ENCODE assay signal across 4 cellular contexts in the genomic region with DNA sequence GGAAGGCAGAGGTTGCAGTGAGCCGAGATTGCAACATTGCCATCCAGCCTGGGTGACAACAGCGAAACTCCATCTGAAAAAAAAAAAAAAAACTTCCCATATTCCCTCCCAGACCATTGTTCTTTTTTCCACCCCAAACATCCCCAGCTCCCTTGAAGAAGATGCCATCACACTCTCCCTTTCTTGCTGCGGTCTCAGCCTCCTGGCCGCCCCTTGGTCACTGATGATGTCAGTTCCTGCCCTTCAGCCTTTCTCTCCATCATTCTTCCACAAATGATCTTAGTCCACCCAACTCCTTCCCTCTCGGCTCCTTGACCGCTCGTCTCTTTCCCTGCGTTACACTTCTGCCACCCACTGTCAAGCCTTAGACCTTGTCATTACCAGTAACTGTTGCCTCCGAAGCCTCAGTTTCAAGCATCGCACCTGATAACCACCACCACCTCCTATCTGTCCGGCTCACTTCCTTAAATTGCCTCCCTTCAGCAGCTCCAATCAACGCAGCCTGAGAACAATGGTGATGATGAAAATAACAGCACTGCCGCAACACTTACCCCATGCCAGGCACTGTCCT. TPM values are rescaled to one million over a fixed set of nuclear protein-coding genes. Genes with fewer than 3 reads are reported as not detected.
"Had no signal": no experiment of that assay in that cellular context is flagged by ENCODE, and none has a peak within 500 bp of the region (broad histone marks: within the 10 kb centered on the region; RNA-seq: fewer than 3 reads in every experiment).

No MANE protein-coding gene starts in this region.

RNA-seq across cellular contexts. Expression of a gene that starts 23.1 kb away (rescaled TPM):
- total RNA-seq: endothelial cell of umbilical vein, mononuclear cell, natural killer cell, vagina had no signal
